ENCODE assay signal across 1 cellular context in genomic region chr7:102288285-102288930, GRCh38.
TF ChIP-seq lines count a peak whose summit lies in the region.

No MANE protein-coding gene starts in this region.

TF ChIP-seq in IMR-90, 13 proteins besides CTCF, POLR2A, EP300 and RAD21 (continued from another document):
- TF ChIP-seq MAFK (IDR thresholded peaks at IDR 0.05; ENCODE audit: low read depth, low read length) (no peak), CEBPB (IDR thresholded peaks at IDR 0.05; ENCODE audit: low read depth, low read length) (no peak), ELK1 (IDR thresholded peaks at IDR 0.05; ENCODE audit: borderline replicate concordance, low read depth, low read length) (no peak), RCOR1 (IDR thresholded peaks at IDR 0.05; ENCODE audit: insufficient replicate concordance, low read length) (no peak), MXI1 (IDR thresholded peaks at IDR 0.05; ENCODE audit: borderline replicate concordance, low read depth, low read length) (no peak), BHLHE40 (IDR thresholded peaks at IDR 0.05; ENCODE audit: low read depth, low read length) (no peak), SMC3 (IDR thresholded peaks at IDR 0.05; ENCODE audit: low read depth, low read length) (no peak), USF2 (IDR thresholded peaks at IDR 0.05; ENCODE audit: low read depth, low read length) (no peak), NFE2L2 (IDR thresholded peaks at IDR 0.05; ENCODE audit: low read depth, low read length) (no peak)
